In genomic region chr20:44256961-44257360, GRCh38 we compare ENCODE assay signal across 2 cellular contexts.
TF ChIP-seq lines count a peak whose summit lies in the region.

No MANE protein-coding gene starts in this region.

TF ChIP-seq in HepG2, 621 proteins besides CTCF, POLR2A, EP300 and RAD21:
- TF ChIP-seq PAF1 (CRISPR knock-in tag; IDR thresholded peaks at IDR 0.05) (no peak), CBX5 (CRISPR knock-in tag; IDR thresholded peaks at IDR 0.05; ENCODE audit: borderline replicate concordance) (no peak), RARG (CRISPR knock-in tag; IDR thresholded peaks at IDR 0.05; ENCODE audit: low read depth) (no peak), TBX3 (IDR thresholded peaks at IDR 0.05; ENCODE audit: borderline replicate concordance) (no peak), ZFP41 (CRISPR knock-in tag; IDR thresholded peaks at IDR 0.05; ENCODE audit: borderline replicate concordance) (no peak), CC2D1A (CRISPR knock-in tag; IDR thresholded peaks at IDR 0.05) (no peak), ZNF569 (CRISPR knock-in tag; IDR thresholded peaks at IDR 0.05; ENCODE audit: borderline replicate concordance) (no peak), ESRRA (CRISPR knock-in tag; IDR thresholded peaks at IDR 0.05; ENCODE audit: low read depth) (no peak), RFXAP (CRISPR knock-in tag; IDR thresholded peaks at IDR 0.05; ENCODE audit: borderline replicate concordance) (no peak), WIZ (CRISPR knock-in tag; IDR thresholded peaks at IDR 0.05) (no peak), ARNT (IDR thresholded peaks at IDR 0.05) (no peak), GPBP1L1 (CRISPR knock-in tag; IDR thresholded peaks at IDR 0.05) (no peak), CREB1 (IDR thresholded peaks at IDR 0.05) (0 out of 2 replicates have a peak, but pooled peaks have one; percentile 5), CREB1 (CRISPR knock-in tag; IDR thresholded peaks at IDR 0.05) (no peak), MNT (IDR thresholded peaks at IDR 0.05) (peak; percentile 19; the same call in 1 of the 2 replicates), ZNF263 (CRISPR knock-in tag; IDR thresholded peaks at IDR 0.05) (no peak), NPAS2 (CRISPR knock-in tag; IDR thresholded peaks at IDR 0.05; ENCODE audit: borderline replicate concordance) (no peak)

TF ChIP-seq in GM12878, 131 proteins besides CTCF, POLR2A, EP300 and RAD21:
- TF ChIP-seq CBX3 (IDR thresholded peaks at IDR 0.05; ENCODE audit: borderline replicate concordance, low read depth) (no peak), PBX3 (IDR thresholded peaks at IDR 0.05; ENCODE audit: insufficient replicate concordance, low read depth, low read length) (peak; percentile 54), E4F1 (IDR thresholded peaks at IDR 0.05; ENCODE audit: borderline replicate concordance, partially characterized antibody) (no peak)
